ENCODE assay signal across 2 cellular contexts in genomic region chr1:116316373-116316772, GRCh38.
TF ChIP-seq lines count a peak whose summit lies in the region.

No MANE protein-coding gene starts in this region.

TF ChIP-seq in K562, 482 proteins besides CTCF, POLR2A, EP300 and RAD21 (continued from another document):
- TF ChIP-seq JUND (IDR thresholded peaks at IDR 0.05; ENCODE audit: borderline replicate concordance, low read depth, low read length) (no peak), JUND (tag; IDR thresholded peaks at IDR 0.05; ENCODE audit: borderline replicate concordance, low read depth, low read length) (no peak), PTTG1 (tag; IDR thresholded peaks at IDR 0.05; ENCODE audit: low read depth) (no peak), NCOA2 (IDR thresholded peaks at IDR 0.05; ENCODE audit: partially characterized antibody in 2 of 2) (no peak), KLF6 (CRISPR knock-in tag; IDR thresholded peaks at IDR 0.05; ENCODE audit: borderline replicate concordance) (no peak)

TF ChIP-seq in HepG2, 621 proteins besides CTCF, POLR2A, EP300 and RAD21 (continued from another document and continues in another):
- TF ChIP-seq, protein P1, sequence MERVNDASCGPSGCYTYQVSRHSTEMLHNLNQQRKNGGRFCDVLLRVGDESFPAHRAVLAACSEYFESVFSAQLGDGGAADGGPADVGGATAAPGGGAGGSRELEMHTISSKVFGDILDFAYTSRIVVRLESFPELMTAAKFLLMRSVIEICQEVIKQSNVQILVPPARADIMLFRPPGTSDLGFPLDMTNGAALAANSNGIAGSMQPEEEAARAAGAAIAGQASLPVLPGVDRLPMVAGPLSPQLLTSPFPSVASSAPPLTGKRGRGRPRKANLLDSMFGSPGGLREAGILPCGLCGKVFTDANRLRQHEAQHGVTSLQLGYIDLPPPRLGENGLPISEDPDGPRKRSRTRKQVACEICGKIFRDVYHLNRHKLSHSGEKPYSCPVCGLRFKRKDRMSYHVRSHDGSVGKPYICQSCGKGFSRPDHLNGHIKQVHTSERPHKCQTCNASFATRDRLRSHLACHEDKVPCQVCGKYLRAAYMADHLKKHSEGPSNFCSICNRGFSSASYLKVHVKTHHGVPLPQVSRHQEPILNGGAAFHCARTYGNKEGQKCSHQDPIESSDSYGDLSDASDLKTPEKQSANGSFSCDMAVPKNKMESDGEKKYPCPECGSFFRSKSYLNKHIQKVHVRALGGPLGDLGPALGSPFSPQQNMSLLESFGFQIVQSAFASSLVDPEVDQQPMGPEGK (CRISPR knock-in tag; IDR thresholded peaks at IDR 0.05), result no peak
- TF ChIP-seq TCF12 (IDR thresholded peaks at IDR 0.05) (no peak), TCF12 (CRISPR knock-in tag; IDR thresholded peaks at IDR 0.05) (no peak), ELF3 (CRISPR knock-in tag; IDR thresholded peaks at IDR 0.05) (0 out of 2 replicates have a peak, but pooled peaks have one; percentile 19), RBFOX2 (IDR thresholded peaks at IDR 0.05; ENCODE audit: low read depth, low read length) (no peak), ZNF333 (CRISPR knock-in tag; IDR thresholded peaks at IDR 0.05; ENCODE audit: borderline replicate concordance) (no peak), RFX5 (IDR thresholded peaks at IDR 0.05; ENCODE audit: low read depth, low read length) (no peak), RCOR2 (CRISPR knock-in tag; IDR thresholded peaks at IDR 0.05) (0 out of 2 replicates have a peak, but pooled peaks have one; percentile 61), FOSL2 (CRISPR knock-in tag; IDR thresholded peaks at IDR 0.05) (peak; percentile 85), GZF1 (CRISPR knock-in tag; IDR thresholded peaks at IDR 0.05) (no peak), HMGXB3 (CRISPR knock-in tag; IDR thresholded peaks at IDR 0.05; ENCODE audit: borderline replicate concordance) (no peak), IRF2 (CRISPR knock-in tag; IDR thresholded peaks at IDR 0.05) (no peak), MAFF (IDR thresholded peaks at IDR 0.05; ENCODE audit: low read depth, low read length) (no peak), MBD4 (IDR thresholded peaks at IDR 0.05; ENCODE audit: borderline replicate concordance, low read length) (no peak), ZNF574 (CRISPR knock-in tag; IDR thresholded peaks at IDR 0.05) (peak; percentile 27; the same call in 1 of the 2 replicates), IRF1 (CRISPR knock-in tag; IDR thresholded peaks at IDR 0.05; ENCODE audit: low read depth) (no peak), ZNF781 (CRISPR knock-in tag; IDR thresholded peaks at IDR 0.05; ENCODE audit: borderline replicate concordance, not compliant biosample characterization) (no peak), ZBTB21 (CRISPR knock-in tag; IDR thresholded peaks at IDR 0.05) (no peak), GFI1 (CRISPR knock-in tag; IDR thresholded peaks at IDR 0.05; ENCODE audit: borderline replicate concordance) (peak; percentile 100), ZBTB40 (IDR thresholded peaks at IDR 0.05) (no peak), ZBTB40 (CRISPR knock-in tag; IDR thresholded peaks at IDR 0.05) (no peak), ZNF768 (CRISPR knock-in tag; IDR thresholded peaks at IDR 0.05) (no peak), FOXO1 (CRISPR knock-in tag; IDR thresholded peaks at IDR 0.05) (peak; percentile 21; the same call in 1 of the 2 replicates), ZNF136 (CRISPR knock-in tag; IDR thresholded peaks at IDR 0.05; ENCODE audit: low read depth) (no peak), ZNF382 (CRISPR knock-in tag; IDR thresholded peaks at IDR 0.05; ENCODE audit: borderline replicate concordance) (no peak), IKZF1 (IDR thresholded peaks at IDR 0.05) (no peak), NFYC (CRISPR knock-in tag; IDR thresholded peaks at IDR 0.05) (no peak), ZNF24 (IDR thresholded peaks at IDR 0.05) (no peak), ZMYM4 (CRISPR knock-in tag; IDR thresholded peaks at IDR 0.05) (peak; percentile 45), TEAD3 (CRISPR knock-in tag; optimal IDR thresholded peaks at IDR 0.05; ENCODE audit: borderline replicate concordance) (peak; percentile 60), ISL2 (CRISPR knock-in tag; IDR thresholded peaks at IDR 0.05) (0 out of 2 replicates have a peak, but pooled peaks have one; percentile 27), ZNF280B (CRISPR knock-in tag; IDR thresholded peaks at IDR 0.05; ENCODE audit: borderline replicate concordance) (no peak), RBM22 (optimal IDR thresholded peaks at IDR 0.05; ENCODE audit: low read length) (no peak)
- TF ChIP-seq, protein P2, sequence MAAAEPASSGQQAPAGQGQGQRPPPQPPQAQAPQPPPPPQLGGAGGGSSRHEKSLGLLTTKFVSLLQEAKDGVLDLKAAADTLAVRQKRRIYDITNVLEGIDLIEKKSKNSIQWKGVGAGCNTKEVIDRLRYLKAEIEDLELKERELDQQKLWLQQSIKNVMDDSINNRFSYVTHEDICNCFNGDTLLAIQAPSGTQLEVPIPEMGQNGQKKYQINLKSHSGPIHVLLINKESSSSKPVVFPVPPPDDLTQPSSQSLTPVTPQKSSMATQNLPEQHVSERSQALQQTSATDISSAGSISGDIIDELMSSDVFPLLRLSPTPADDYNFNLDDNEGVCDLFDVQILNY (CRISPR knock-in tag; conservative IDR thresholded peaks at IDR 0.05), result no peak
- TF ChIP-seq, protein P3, sequence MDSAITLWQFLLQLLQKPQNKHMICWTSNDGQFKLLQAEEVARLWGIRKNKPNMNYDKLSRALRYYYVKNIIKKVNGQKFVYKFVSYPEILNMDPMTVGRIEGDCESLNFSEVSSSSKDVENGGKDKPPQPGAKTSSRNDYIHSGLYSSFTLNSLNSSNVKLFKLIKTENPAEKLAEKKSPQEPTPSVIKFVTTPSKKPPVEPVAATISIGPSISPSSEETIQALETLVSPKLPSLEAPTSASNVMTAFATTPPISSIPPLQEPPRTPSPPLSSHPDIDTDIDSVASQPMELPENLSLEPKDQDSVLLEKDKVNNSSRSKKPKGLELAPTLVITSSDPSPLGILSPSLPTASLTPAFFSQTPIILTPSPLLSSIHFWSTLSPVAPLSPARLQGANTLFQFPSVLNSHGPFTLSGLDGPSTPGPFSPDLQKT (CRISPR knock-in tag; IDR thresholded peaks at IDR 0.05; ENCODE audit: borderline replicate concordance), result no peak
